In genomic region chr2:94875064-94875819, GRCh38 we compare ENCODE assay signal across 20 cellular contexts. TPM values are rescaled to one million over a fixed set of nuclear protein-coding genes. Genes with fewer than 3 reads are reported as not detected.
"Had no signal": no experiment of that assay in that cellular context is flagged by ENCODE, and none has a peak within 500 bp of the region (broad histone marks: within the 10 kb centered on the region; RNA-seq: fewer than 3 reads in every experiment).

No MANE protein-coding gene starts in this region.

- H3K36me3 ChIP-seq: heart left ventricle, neural progenitor cell, stomach, thoracic aorta, transverse colon, uterus had no signal

- H2AFZ ChIP-seq: neural progenitor cell, parathyroid adenoma had no signal

- FAIRE-seq: islet of Langerhans had no signal

- H3K9ac ChIP-seq: neural progenitor cell, parathyroid adenoma had no signal

- DNase-seq: effector CD8-positive, alpha-beta T cell; foreskin melanocyte; hippocampal formation; kidney glomerular epithelial cell; occipital lobe; psoas muscle; retina; stimulated activated CD4-positive, alpha-beta T cell treated with anti-CD3 and anti-CD28 coated beads, Interleukin-2, amount 100 ng/mL, for 24 hours; stimulated activated CD4-positive, alpha-beta T cell treated with anti-CD3 and anti-CD28 coated beads, Interleukin-4, amount 100 ng/mL, for 4 hours; stomach; transverse colon; uterus had no signal

- H3K9me3 ChIP-seq: heart left ventricle, psoas muscle, stomach, thoracic aorta, transverse colon, uterus had no signal

- H3K27ac ChIP-seq: coronary artery, dorsolateral prefrontal cortex, heart left ventricle, neural progenitor cell, parathyroid adenoma, psoas muscle, stomach, thoracic aorta, transverse colon, uterus had no signal

- H3K4me2 ChIP-seq: neural progenitor cell had no signal

- ATAC-seq: psoas muscle, sciatic nerve had no signal

- H3K4me1 ChIP-seq: heart left ventricle, neural progenitor cell, parathyroid adenoma, psoas muscle, transverse colon, uterus had no signal

- H3K79me2 ChIP-seq: parathyroid adenoma had no signal

- H3K27me3 ChIP-seq: neural progenitor cell, uterus had no signal

- H3K4me3 ChIP-seq: coronary artery, dorsolateral prefrontal cortex, heart left ventricle, neural progenitor cell, psoas muscle, stomach, thoracic aorta, transverse colon, uterus had no signal

RNA-seq across cellular contexts. Expression of gene TEKT4, which starts 4.0 kb away (rescaled TPM):
- polyA plus RNA-seq: heart left ventricle, psoas muscle, stomach had no signal
